Comparison of ENCODE assay signal across 20 cellular contexts in genomic region chr6:156391977-156392376, GRCh38.
"Had no signal": no experiment of that assay in that cellular context is flagged by ENCODE, and none has a peak within 500 bp of the region (broad histone marks: within the 10 kb centered on the region; RNA-seq: fewer than 3 reads in every experiment).

No MANE protein-coding gene starts in this region.

- DNase-seq: activated CD4-positive, alpha-beta T cell treated with anti-CD3 and anti-CD28 coated beads for 48 hours; activated CD4-positive, CD25-positive, alpha-beta regulatory T cell; activated naive CD4-positive, alpha-beta T cell treated with anti-CD3 and anti-CD28 coated beads, Interleukin-2, amount 50 U/mL, for 16 hours; activated T-cell treated with anti-CD3 and anti-CD28 coated beads, Interleukin-2, amount 50 U/mL, for 24 hours; body of pancreas; cortex of kidney; endodermal cell; heart left ventricle; left cardiac atrium; lower lobe of right lung; ovary; stimulated activated CD4-positive, alpha-beta T cell treated with anti-CD3 and anti-CD28 coated beads, Interleukin-2, amount 100 ng/mL, for 48 hours; stimulated activated CD8-positive, alpha-beta memory T cell treated with anti-CD3 and anti-CD28 coated beads, Interleukin-4, amount 100 ng/mL, for 48 hours; testis; upper lobe of right lung had no signal

- H3K4me1 ChIP-seq: body of pancreas, gastroesophageal sphincter, lower lobe of right lung, prostate gland, testis, upper lobe of right lung had no signal

- H3K9me3 ChIP-seq: body of pancreas, gastroesophageal sphincter, heart left ventricle, lower lobe of right lung, ovary, prostate gland, testis, upper lobe of right lung had no signal

- ATAC-seq: body of pancreas; gastroesophageal sphincter; heart left ventricle; left cardiac atrium; lower lobe of right lung; natural killer cell treated with Interleukin-12 subunit alpha and Interleukin-12 subunit beta and Interleukin-15 and Interleukin-18, amount 100 ng/mL, for 72 hours; upper lobe of right lung had no signal

- H3K9me3 Mint-ChIP-seq: activated T-cell treated with anti-CD3 and anti-CD28 coated beads, Interleukin-2, amount 50 U/mL, for 24 hours; endodermal cell; natural killer cell treated with Interleukin-12 subunit alpha and Interleukin-12 subunit beta and Interleukin-15 and Interleukin-18, amount 100 ng/mL, for 72 hours; T-helper 1 cell treated with Interleukin-12 subunit alpha and Interleukin-12 subunit beta and Interleukin-4 antibody, amounts not matched to agents 30 μg/mL and 1 μg/mL, for 36 hours had no signal

- H3K4me3 Mint-ChIP-seq: activated T-cell treated with anti-CD3 and anti-CD28 coated beads, Interleukin-2, amount 50 U/mL, for 24 hours; endodermal cell; natural killer cell treated with Interleukin-12 subunit alpha and Interleukin-12 subunit beta and Interleukin-15 and Interleukin-18, amount 100 ng/mL, for 72 hours; T-helper 1 cell treated with Interleukin-12 subunit alpha and Interleukin-12 subunit beta and Interleukin-4 antibody, amounts not matched to agents 30 μg/mL and 1 μg/mL, for 36 hours had no signal

- H3K27me3 ChIP-seq: body of pancreas, ovary, testis, upper lobe of right lung had no signal

- H3K27ac ChIP-seq: body of pancreas, cardiac muscle cell, gastroesophageal sphincter, heart left ventricle, lower lobe of right lung, ovary, prostate gland, testis, upper lobe of right lung had no signal

- H3K27ac Mint-ChIP-seq: activated T-cell treated with anti-CD3 and anti-CD28 coated beads, Interleukin-2, amount 50 U/mL, for 24 hours; endodermal cell; natural killer cell treated with Interleukin-12 subunit alpha and Interleukin-12 subunit beta and Interleukin-15 and Interleukin-18, amount 100 ng/mL, for 72 hours; T-helper 1 cell treated with Interleukin-12 subunit alpha and Interleukin-12 subunit beta and Interleukin-4 antibody, amounts not matched to agents 30 μg/mL and 1 μg/mL, for 36 hours had no signal

- H3K36me3 ChIP-seq: cardiac muscle cell, gastroesophageal sphincter, heart left ventricle, lower lobe of right lung, ovary, prostate gland, upper lobe of right lung had no signal

- H3K4me3 ChIP-seq: body of pancreas, cardiac muscle cell, gastroesophageal sphincter, heart left ventricle, lower lobe of right lung, ovary, prostate gland, testis, upper lobe of right lung had no signal
